In the genomic region with DNA sequence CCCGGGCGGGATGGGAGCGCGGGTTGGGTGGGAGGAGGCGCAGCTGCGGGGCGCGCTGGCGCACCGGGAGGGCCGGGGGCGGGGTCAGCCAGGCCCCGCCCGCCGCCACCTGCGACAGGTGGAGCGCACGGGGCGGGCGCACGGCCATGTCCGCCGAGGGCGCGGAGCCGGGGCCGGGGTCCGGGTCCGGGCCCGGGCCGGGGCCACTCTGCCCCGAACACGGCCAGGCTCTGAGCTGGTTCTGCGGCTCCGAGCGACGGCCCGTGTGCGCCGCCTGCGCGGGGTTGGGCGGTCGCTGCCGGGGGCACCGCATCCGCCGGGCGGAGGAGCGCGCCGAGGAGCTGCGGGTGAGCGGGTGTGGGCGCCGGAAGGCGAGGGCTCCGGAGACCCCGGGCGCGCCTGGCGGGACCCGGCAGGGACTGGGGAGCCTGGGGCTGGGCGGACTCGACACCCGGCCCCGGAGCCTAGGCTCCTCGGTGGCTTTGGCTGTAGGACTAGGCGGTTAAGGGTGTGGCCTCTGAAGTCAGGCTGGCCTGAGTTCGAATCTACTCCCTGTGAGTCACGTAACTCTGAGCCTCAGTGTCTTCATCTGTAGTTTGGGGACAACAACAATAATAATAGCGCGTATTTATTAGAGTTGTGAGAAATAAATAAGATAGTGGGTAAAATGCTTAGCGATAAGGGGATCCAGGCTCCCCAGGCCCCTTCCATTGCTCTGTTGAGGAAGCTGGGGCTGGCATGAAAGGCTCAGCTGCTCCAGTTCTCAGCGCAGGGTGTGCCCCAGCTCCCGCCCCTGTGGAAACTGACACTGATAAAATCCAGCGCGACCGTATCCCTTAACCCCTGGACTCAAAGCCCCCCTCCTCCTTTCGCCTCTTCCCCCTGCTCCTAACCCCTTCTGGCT, we compare ENCODE assay signal across 2 cellular contexts.
TF ChIP-seq lines count a peak whose summit lies in the region.

Gene BSPRY (plus strand): TSS at position 108 of the 904 bp plus-strand sequence. CDS start 39 bp downstream, at position 147.

TF ChIP-seq in HEK293, 187 proteins besides CTCF, POLR2A, EP300 and RAD21:
- TF ChIP-seq ZNF423 (tag by site-specific recombination; IDR thresholded peaks at IDR 0.05) (no peak), YY1 (tag by site-specific recombination; IDR thresholded peaks at IDR 0.05) (no peak), REPIN1 (tag by site-specific recombination; IDR thresholded peaks at IDR 0.05; ENCODE audit: low read depth) (peak; percentile 55; the same call in 1 of the 2 replicates), SP7 (tag by site-specific recombination; IDR thresholded peaks at IDR 0.05) (no peak), ZNF426 (tag by site-specific recombination; IDR thresholded peaks at IDR 0.05) (no peak), KLF16 (tag by site-specific recombination; IDR thresholded peaks at IDR 0.05) (no peak), ZEB2 (tag by site-specific recombination; IDR thresholded peaks at IDR 0.05) (0 out of 2 replicates have a peak, but pooled peaks have one; percentile 27), MZF1 (tag by site-specific recombination; IDR thresholded peaks at IDR 0.05; ENCODE audit: borderline replicate concordance) (no peak), ZNF626 (tag by site-specific recombination; IDR thresholded peaks at IDR 0.05) (no peak), ZNF776 (tag by site-specific recombination; IDR thresholded peaks at IDR 0.05; ENCODE audit: borderline replicate concordance) (no peak), ZNF335 (tag by site-specific recombination; conservative IDR thresholded peaks at IDR 0.05) (peak; percentile 50), ZBTB17 (tag by site-specific recombination; IDR thresholded peaks at IDR 0.05) (peak; percentile 54; the same call in 1 of the 2 replicates), ZNF48 (tag by site-specific recombination; IDR thresholded peaks at IDR 0.05) (no peak), ZNF394 (tag by site-specific recombination; IDR thresholded peaks at IDR 0.05; ENCODE audit: borderline replicate concordance) (0 out of 2 replicates have a peak, but pooled peaks have one; percentile 18), ZNF449 (tag by site-specific recombination; IDR thresholded peaks at IDR 0.05) (peak; percentile 37; the same call in 1 of the 2 replicates), ZNF223 (tag by site-specific recombination; IDR thresholded peaks at IDR 0.05) (no peak), ZNF792 (tag by site-specific recombination; IDR thresholded peaks at IDR 0.05) (no peak), ZBTB8A (tag by site-specific recombination; IDR thresholded peaks at IDR 0.05) (peak; percentile 68), KLF1 (tag by site-specific recombination; IDR thresholded peaks at IDR 0.05) (peak; percentile 38; the same call in 1 of the 2 replicates), KLF7 (tag by site-specific recombination; IDR thresholded peaks at IDR 0.05; ENCODE audit: borderline replicate concordance) (peak; percentile 17; the same call in 1 of the 2 replicates), ZNF629 (tag by site-specific recombination; IDR thresholded peaks at IDR 0.05) (0 out of 2 replicates have a peak, but pooled peaks have one; percentile 24), ZBTB26 (tag by site-specific recombination; optimal IDR thresholded peaks at IDR 0.05) (peak; percentile 51), KLF17 (tag by site-specific recombination; IDR thresholded peaks at IDR 0.05) (0 out of 2 replicates have a peak, but pooled peaks have one; percentile 33)
- TF ChIP-seq, protein P1, sequence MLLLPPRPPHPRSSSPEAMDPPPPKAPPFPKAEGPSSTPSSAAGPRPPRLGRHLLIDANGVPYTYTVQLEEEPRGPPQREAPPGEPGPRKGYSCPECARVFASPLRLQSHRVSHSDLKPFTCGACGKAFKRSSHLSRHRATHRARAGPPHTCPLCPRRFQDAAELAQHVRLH (tag by site-specific recombination; IDR thresholded peaks at IDR 0.05): peak; percentile 49; the same call in 1 of the 2 replicates

TF ChIP-seq in HepG2, 621 proteins besides CTCF, POLR2A, EP300 and RAD21 (continues in another document):
- TF ChIP-seq ZNF160 (CRISPR knock-in tag; IDR thresholded peaks at IDR 0.05): no peak
- no peak for TF ChIP-seq ZNF230 (CRISPR knock-in tag; IDR thresholded peaks at IDR 0.05)
- TF ChIP-seq, protein P2, sequence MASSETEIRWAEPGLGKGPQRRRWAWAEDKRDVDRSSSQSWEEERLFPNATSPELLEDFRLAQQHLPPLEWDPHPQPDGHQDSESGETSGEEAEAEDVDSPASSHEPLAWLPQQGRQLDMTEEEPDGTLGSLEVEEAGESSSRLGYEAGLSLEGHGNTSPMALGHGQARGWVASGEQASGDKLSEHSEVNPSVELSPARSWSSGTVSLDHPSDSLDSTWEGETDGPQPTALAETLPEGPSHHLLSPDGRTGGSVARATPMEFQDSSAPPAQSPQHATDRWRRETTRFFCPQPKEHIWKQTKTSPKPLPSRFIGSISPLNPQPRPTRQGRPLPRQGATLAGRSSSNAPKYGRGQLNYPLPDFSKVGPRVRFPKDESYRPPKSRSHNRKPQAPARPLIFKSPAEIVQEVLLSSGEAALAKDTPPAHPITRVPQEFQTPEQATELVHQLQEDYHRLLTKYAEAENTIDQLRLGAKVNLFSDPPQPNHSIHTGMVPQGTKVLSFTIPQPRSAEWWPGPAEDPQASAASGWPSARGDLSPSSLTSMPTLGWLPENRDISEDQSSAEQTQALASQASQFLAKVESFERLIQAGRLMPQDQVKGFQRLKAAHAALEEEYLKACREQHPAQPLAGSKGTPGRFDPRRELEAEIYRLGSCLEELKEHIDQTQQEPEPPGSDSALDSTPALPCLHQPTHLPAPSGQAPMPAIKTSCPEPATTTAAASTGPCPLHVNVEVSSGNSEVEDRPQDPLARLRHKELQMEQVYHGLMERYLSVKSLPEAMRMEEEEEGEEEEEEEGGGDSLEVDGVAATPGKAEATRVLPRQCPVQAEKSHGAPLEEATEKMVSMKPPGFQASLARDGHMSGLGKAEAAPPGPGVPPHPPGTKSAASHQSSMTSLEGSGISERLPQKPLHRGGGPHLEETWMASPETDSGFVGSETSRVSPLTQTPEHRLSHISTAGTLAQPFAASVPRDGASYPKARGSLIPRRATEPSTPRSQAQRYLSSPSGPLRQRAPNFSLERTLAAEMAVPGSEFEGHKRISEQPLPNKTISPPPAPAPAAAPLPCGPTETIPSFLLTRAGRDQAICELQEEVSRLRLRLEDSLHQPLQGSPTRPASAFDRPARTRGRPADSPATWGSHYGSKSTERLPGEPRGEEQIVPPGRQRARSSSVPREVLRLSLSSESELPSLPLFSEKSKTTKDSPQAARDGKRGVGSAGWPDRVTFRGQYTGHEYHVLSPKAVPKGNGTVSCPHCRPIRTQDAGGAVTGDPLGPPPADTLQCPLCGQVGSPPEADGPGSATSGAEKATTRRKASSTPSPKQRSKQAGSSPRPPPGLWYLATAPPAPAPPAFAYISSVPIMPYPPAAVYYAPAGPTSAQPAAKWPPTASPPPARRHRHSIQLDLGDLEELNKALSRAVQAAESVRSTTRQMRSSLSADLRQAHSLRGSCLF (CRISPR knock-in tag; IDR thresholded peaks at IDR 0.05; ENCODE audit: borderline replicate concordance): no peak
- TF ChIP-seq, protein P3, sequence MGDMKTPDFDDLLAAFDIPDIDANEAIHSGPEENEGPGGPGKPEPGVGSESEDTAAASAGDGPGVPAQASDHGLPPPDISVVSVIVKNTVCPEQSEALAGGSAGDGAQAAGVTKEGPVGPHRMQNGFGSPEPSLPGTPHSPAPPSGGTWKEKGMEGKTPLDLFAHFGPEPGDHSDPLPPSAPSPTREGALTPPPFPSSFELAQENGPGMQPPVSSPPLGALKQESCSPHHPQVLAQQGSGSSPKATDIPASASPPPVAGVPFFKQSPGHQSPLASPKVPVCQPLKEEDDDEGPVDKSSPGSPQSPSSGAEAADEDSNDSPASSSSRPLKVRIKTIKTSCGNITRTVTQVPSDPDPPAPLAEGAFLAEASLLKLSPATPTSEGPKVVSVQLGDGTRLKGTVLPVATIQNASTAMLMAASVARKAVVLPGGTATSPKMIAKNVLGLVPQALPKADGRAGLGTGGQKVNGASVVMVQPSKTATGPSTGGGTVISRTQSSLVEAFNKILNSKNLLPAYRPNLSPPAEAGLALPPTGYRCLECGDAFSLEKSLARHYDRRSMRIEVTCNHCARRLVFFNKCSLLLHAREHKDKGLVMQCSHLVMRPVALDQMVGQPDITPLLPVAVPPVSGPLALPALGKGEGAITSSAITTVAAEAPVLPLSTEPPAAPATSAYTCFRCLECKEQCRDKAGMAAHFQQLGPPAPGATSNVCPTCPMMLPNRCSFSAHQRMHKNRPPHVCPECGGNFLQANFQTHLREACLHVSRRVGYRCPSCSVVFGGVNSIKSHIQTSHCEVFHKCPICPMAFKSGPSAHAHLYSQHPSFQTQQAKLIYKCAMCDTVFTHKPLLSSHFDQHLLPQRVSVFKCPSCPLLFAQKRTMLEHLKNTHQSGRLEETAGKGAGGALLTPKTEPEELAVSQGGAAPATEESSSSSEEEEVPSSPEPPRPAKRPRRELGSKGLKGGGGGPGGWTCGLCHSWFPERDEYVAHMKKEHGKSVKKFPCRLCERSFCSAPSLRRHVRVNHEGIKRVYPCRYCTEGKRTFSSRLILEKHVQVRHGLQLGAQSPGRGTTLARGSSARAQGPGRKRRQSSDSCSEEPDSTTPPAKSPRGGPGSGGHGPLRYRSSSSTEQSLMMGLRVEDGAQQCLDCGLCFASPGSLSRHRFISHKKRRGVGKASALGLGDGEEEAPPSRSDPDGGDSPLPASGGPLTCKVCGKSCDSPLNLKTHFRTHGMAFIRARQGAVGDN (CRISPR knock-in tag; IDR thresholded peaks at IDR 0.05): peak; percentile 39; the same call in 1 of the 2 replicates
- no peak for TF ChIP-seq KLF6 (CRISPR knock-in tag; IDR thresholded peaks at IDR 0.05)
- TF ChIP-seq ZNF782 (CRISPR knock-in tag; IDR thresholded peaks at IDR 0.05; ENCODE audit: borderline replicate concordance): no peak
- peak; percentile 44 for TF ChIP-seq YY1 (IDR thresholded peaks at IDR 0.05; ENCODE audit: insufficient read depth, insufficient replicate concordance, low read depth, low read length)
- TF ChIP-seq ZNF543 (CRISPR knock-in tag; IDR thresholded peaks at IDR 0.05): no peak
- TF ChIP-seq SIN3B (IDR thresholded peaks at IDR 0.05; ENCODE audit: low read length): no peak
- TF ChIP-seq BCL3 (CRISPR knock-in tag; IDR thresholded peaks at IDR 0.05): no peak
- TF ChIP-seq ZNF552 (CRISPR knock-in tag; IDR thresholded peaks at IDR 0.05; ENCODE audit: borderline replicate concordance): no peak
- TF ChIP-seq MED13 (CRISPR knock-in tag; IDR thresholded peaks at IDR 0.05): no peak
- TF ChIP-seq ETV5 (CRISPR knock-in tag; IDR thresholded peaks at IDR 0.05; ENCODE audit: borderline replicate concordance): no peak
- TF ChIP-seq, protein P4, sequence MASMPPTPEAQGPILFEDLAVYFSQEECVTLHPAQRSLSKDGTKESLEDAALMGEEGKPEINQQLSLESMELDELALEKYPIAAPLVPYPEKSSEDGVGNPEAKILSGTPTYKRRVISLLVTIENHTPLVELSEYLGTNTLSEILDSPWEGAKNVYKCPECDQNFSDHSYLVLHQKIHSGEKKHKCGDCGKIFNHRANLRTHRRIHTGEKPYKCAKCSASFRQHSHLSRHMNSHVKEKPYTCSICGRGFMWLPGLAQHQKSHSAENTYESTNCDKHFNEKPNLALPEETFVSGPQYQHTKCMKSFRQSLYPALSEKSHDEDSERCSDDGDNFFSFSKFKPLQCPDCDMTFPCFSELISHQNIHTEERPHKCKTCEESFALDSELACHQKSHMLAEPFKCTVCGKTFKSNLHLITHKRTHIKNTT (CRISPR knock-in tag; IDR thresholded peaks at IDR 0.05): no peak
- TF ChIP-seq HOXA7 (CRISPR knock-in tag; IDR thresholded peaks at IDR 0.05): no peak
- no peak for TF ChIP-seq ZBTB20 (CRISPR knock-in tag; IDR thresholded peaks at IDR 0.05; ENCODE audit: borderline replicate concordance, low read depth)
- TF ChIP-seq ZNF788 (CRISPR knock-in tag; IDR thresholded peaks at IDR 0.05; ENCODE audit: borderline replicate concordance): no peak
- TF ChIP-seq ZNF766 (CRISPR knock-in tag; IDR thresholded peaks at IDR 0.05; ENCODE audit: borderline replicate concordance): no peak
- TF ChIP-seq THAP11 (CRISPR knock-in tag; IDR thresholded peaks at IDR 0.05): no peak
- 0 out of 2 replicates have a peak, but pooled peaks have one; percentile 14 for TF ChIP-seq PHF21A (CRISPR knock-in tag; IDR thresholded peaks at IDR 0.05)
- TF ChIP-seq MYC (CRISPR knock-in tag; IDR thresholded peaks at IDR 0.05; ENCODE audit: borderline replicate concordance): no peak
- TF ChIP-seq TBL1XR1 (IDR thresholded peaks at IDR 0.05; ENCODE audit: borderline replicate concordance, low read length, partially characterized antibody): no peak
- no peak for TF ChIP-seq ZNF30 (CRISPR knock-in tag; IDR thresholded peaks at IDR 0.05)
- TF ChIP-seq HCFC1 (IDR thresholded peaks at IDR 0.05; ENCODE audit: low read depth, low read length): no peak
- no peak for TF ChIP-seq ZNF589 (CRISPR knock-in tag; conservative IDR thresholded peaks at IDR 0.05)
- TF ChIP-seq HNRNPLL (IDR thresholded peaks at IDR 0.05; ENCODE audit: low read depth, low read length, poor library complexity, severe bottlenecking): peak; percentile 88
- no peak for TF ChIP-seq ZNF556 (CRISPR knock-in tag; IDR thresholded peaks at IDR 0.05; ENCODE audit: borderline replicate concordance)
- TF ChIP-seq, protein P5, sequence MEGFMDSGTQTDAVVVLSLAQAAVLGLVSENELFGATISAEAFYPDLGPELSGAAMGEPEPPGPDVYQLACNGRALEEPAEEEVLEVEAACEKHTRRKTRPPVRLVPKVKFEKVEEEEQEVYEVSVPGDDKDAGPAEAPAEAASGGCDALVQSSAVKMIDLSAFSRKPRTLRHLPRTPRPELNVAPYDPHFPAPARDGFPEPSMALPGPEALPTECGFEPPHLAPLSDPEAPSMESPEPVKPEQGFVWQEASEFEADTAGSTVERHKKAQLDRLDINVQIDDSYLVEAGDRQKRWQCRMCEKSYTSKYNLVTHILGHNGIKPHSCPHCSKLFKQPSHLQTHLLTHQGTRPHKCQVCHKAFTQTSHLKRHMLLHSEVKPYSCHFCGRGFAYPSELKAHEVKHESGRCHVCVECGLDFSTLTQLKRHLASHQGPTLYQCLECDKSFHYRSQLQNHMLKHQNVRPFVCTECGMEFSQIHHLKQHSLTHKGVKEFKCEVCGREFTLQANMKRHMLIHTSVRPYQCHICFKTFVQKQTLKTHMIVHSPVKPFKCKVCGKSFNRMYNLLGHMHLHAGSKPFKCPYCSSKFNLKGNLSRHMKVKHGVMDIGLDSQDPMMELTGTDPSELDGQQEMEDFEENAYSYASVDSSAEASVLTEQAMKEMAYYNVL (CRISPR knock-in tag; IDR thresholded peaks at IDR 0.05; ENCODE audit: borderline replicate concordance): no peak
- peak; percentile 81 for TF ChIP-seq ZNF629 (CRISPR knock-in tag; conservative IDR thresholded peaks at IDR 0.05)
- no peak for TF ChIP-seq SUZ12 (IDR thresholded peaks at IDR 0.05; ENCODE audit: low read depth, low read length)
- no peak for TF ChIP-seq KDM1A (CRISPR knock-in tag; IDR thresholded peaks at IDR 0.05)
- TF ChIP-seq SALL1 (CRISPR knock-in tag; IDR thresholded peaks at IDR 0.05): 0 out of 2 replicates have a peak, but pooled peaks have one; percentile 14
- TF ChIP-seq NR2F1 (CRISPR knock-in tag; IDR thresholded peaks at IDR 0.05): no peak
- no peak for TF ChIP-seq ZNF607 (CRISPR knock-in tag; IDR thresholded peaks at IDR 0.05; ENCODE audit: borderline replicate concordance)
- TF ChIP-seq ERF (CRISPR knock-in tag; IDR thresholded peaks at IDR 0.05): no peak
